In genomic region chr6:131164506-131164905, GRCh38 we compare ENCODE assay signal across 28 cellular contexts. TPM values are rescaled to one million over a fixed set of nuclear protein-coding genes. Genes with fewer than 3 reads are reported as not detected.
DNase-seq lines count a peak whose midpoint lies in the region; ATAC-seq and TF ChIP-seq lines count a peak whose summit lies in the region.
"Had no signal": no experiment of that assay in that cellular context is flagged by ENCODE, and none has a peak within 500 bp of the region (broad histone marks: within the 10 kb centered on the region; RNA-seq: fewer than 3 reads in every experiment).

No MANE protein-coding gene starts in this region.

- TF ChIP-seq CTCF in left ventricle myocardium inferior (IDR thresholded peaks at IDR 0.05; ENCODE audit: borderline replicate concordance) (no peak), right atrium auricular region (IDR thresholded peaks at IDR 0.05) (no peak), cardiac fibroblast (IDR thresholded peaks at IDR 0.05; ENCODE audit: low read depth, low read length) (no peak)

- H3K4me3 ChIP-seq in left ventricle myocardium inferior = no peak overlapping the region
- H3K4me3 ChIP-seq in right atrium auricular region = no peak overlapping the region
- no peak overlapping the region for H3K4me3 ChIP-seq in cardiac fibroblast (replicated peaks in 1 of 2; ENCODE audit: low read depth in 2 of 2, low read length in 2 of 2)
- H3K4me3 ChIP-seq: GM23338, left lung, prostate gland, suprapubic skin had no signal

- H3K4me1 ChIP-seq in left ventricle myocardium inferior = peaks cover 9% of the 10 kb centered on the region
- H3K4me1 ChIP-seq in right atrium auricular region = peaks cover 0 to 18% of the 10 kb centered on the region in 2 donors
- H3K4me1 ChIP-seq: left lung, prostate gland, suprapubic skin had no signal

- DNase-seq in left ventricle myocardium inferior (no peak), right atrium auricular region (ENCODE audit: low spot score) (no peak), cardiac fibroblast (ENCODE audit: low read depth in 2 of 2) (peak; percentile 11 to 16), iris pigment epithelial cell (ENCODE audit: low read depth) (peak; percentile 17), substantia nigra (lab: John Stamatoyannopoulos, UW) (no peak), DMS79 (lab: John Stamatoyannopoulos, UW) (no peak), mesenteric fat pad (ENCODE audit: low spot score) (no peak)
- DNase-seq: 8988T; activated CD4-positive, alpha-beta T cell treated with anti-CD3 and anti-CD28 coated beads, Interleukin-2, amount 10 ng/mL, durations not matched to agents 7 days and 5 days; activated naive CD8-positive, alpha-beta T cell treated with anti-CD3 and anti-CD28 coated beads, Interleukin-2, amount 50 U/mL, for 24 hours; activated T-cell treated with anti-CD3 and anti-CD28 coated beads, Interleukin-2, amount 50 U/mL, for 4 hours; DND-41; effector CD8-positive, alpha-beta T cell; glutamatergic neuron; left lung; MM.1S; naive thymus-derived CD8-positive, alpha-beta T cell; NCI-H1105 treated with DMSO at 0.1 percent for 48 hours; NCI-H2029; NCI-H526; NK-92 treated with Interleukin-12 subunit alpha and Interleukin-12 subunit beta, amount 100 ng/mL, for 24 hours; nucleus accumbens; stimulated activated naive CD4-positive, alpha-beta T cell had no signal

- H3K27ac ChIP-seq in left ventricle myocardium inferior (replicated peaks) (peak overlapping the region; percentile 28), right atrium auricular region (no peak overlapping the region), substantia nigra (ENCODE audit: low read depth, low read length, poor library complexity, severe bottlenecking) (peak overlapping the region; percentile 79)
- H3K27ac ChIP-seq: left lung, prostate gland, suprapubic skin had no signal

- H3K36me3 ChIP-seq in left ventricle myocardium inferior (peaks cover 5% of the 10 kb centered on the region), right atrium auricular region (no peaks in the 10 kb centered on the region)
- H3K36me3 ChIP-seq: prostate gland had no signal

- H3K27me3 ChIP-seq in left ventricle myocardium inferior (ENCODE audit: low read depth) = no peaks in the 10 kb centered on the region
- no peaks in the 10 kb centered on the region for H3K27me3 ChIP-seq in right atrium auricular region
- H3K27me3 ChIP-seq: left lung, suprapubic skin had no signal

- H3K9me3 ChIP-seq in left ventricle myocardium inferior (replicated peaks) = no peaks in the 10 kb centered on the region
- H3K9me3 ChIP-seq in right atrium auricular region = no peaks in the 10 kb centered on the region
- H3K9me3 ChIP-seq: left lung, prostate gland, suprapubic skin had no signal

- intact Hi-C loops in left ventricle myocardium inferior (cut with micrococcal nuclease) = no loop called here

- no peak for ATAC-seq in HG02885 (IDR thresholded peaks at IDR 0.05; ENCODE audit: poor library complexity, unreplicated experiment)
- ATAC-seq: activated naive CD8-positive, alpha-beta T cell treated with anti-CD3 and anti-CD28 coated beads, Interleukin-2, amount 50 U/mL, for 24 hours; activated T-cell treated with anti-CD3 and anti-CD28 coated beads, Interleukin-2, amount 50 U/mL, for 4 hours; GM23338; left lung; naive thymus-derived CD8-positive, alpha-beta T cell; WTC11 had no signal

RNA-seq across cellular contexts. Expression of gene AKAP7, which starts 29.2 kb away (rescaled TPM):
- total RNA-seq in left ventricle myocardium inferior (10.9 TPM), right atrium auricular region (10 to 100 TPM; 10.2 to 11.6 TPM), mesenteric fat pad (12.2 TPM)

Comparison
In these comparisons a context has a peak if more than half of its experiments do, and no peak if none do; other contexts are left out.
1. H3K27ac ChIP-seq: peak in left ventricle myocardium inferior (single experiment) and substantia nigra (single experiment); none in right atrium auricular region (0 of 2).
2. DNase-seq: peak in cardiac fibroblast (2 of 2) and iris pigment epithelial cell (single experiment); none in left ventricle myocardium inferior (single experiment), right atrium auricular region (single experiment), substantia nigra (0 of 49), DMS79 (single experiment) and mesenteric fat pad (single experiment).